1 cellular context compared by ENCODE assay signal in the genomic region with DNA sequence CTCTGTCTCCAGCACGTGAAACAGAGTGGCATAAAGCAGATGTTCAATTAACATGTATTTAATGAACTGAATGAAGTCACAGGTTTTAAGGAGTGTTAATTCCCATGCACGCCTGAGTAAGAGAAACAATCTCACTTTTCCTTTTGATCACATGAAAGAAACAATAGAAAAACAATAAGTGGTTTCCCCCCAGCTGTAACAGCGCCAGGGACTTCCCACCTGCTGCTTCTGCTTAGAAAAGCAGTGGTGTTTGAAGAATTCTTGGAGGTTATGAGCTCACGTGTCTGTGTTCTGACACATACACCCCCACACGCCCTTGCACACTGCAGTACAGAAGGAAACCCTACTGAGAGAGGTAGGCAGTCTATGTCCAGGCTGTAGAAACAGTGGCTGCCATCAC.
A peak's percentile ranks its signal among the peaks of the same experiment; 100 is the strongest.
TF ChIP-seq lines count a peak whose summit lies in the region.

No MANE protein-coding gene starts in this region.

TF ChIP-seq in GM12878, 131 proteins besides CTCF, POLR2A, EP300 and RAD21 (continued from another document):
- TF ChIP-seq CREB1 (IDR thresholded peaks at IDR 0.05; ENCODE audit: low read depth) (no peak), BCL11A (IDR thresholded peaks at IDR 0.05; ENCODE audit: low read depth, low read length) (no peak), SIX5 (IDR thresholded peaks at IDR 0.05; ENCODE audit: low read depth, low read length, severe bottlenecking) (no peak), RAD51 (IDR thresholded peaks at IDR 0.05) (peak; percentile 61), RELA (IDR thresholded peaks at IDR 0.05; ENCODE audit: borderline replicate concordance, partially characterized antibody) (peak; percentile 43), ASH2L (IDR thresholded peaks at IDR 0.05; ENCODE audit: borderline replicate concordance, low read depth) (no peak), SPI1 (IDR thresholded peaks at IDR 0.05; ENCODE audit: borderline replicate concordance, insufficient read depth, low read depth, low read length) (peak; percentile 18; the same call in 1 of the 2 replicates)
- TF ChIP-seq, protein P1, sequence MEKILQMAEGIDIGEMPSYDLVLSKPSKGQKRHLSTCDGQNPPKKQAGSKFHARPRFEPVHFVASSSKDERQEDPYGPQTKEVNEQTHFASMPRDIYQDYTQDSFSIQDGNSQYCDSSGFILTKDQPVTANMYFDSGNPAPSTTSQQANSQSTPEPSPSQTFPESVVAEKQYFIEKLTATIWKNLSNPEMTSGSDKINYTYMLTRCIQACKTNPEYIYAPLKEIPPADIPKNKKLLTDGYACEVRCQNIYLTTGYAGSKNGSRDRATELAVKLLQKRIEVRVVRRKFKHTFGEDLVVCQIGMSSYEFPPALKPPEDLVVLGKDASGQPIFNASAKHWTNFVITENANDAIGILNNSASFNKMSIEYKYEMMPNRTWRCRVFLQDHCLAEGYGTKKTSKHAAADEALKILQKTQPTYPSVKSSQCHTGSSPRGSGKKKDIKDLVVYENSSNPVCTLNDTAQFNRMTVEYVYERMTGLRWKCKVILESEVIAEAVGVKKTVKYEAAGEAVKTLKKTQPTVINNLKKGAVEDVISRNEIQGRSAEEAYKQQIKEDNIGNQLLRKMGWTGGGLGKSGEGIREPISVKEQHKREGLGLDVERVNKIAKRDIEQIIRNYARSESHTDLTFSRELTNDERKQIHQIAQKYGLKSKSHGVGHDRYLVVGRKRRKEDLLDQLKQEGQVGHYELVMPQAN (conservative IDR thresholded peaks at IDR 0.05) = no peak
- TF ChIP-seq, protein P2, sequence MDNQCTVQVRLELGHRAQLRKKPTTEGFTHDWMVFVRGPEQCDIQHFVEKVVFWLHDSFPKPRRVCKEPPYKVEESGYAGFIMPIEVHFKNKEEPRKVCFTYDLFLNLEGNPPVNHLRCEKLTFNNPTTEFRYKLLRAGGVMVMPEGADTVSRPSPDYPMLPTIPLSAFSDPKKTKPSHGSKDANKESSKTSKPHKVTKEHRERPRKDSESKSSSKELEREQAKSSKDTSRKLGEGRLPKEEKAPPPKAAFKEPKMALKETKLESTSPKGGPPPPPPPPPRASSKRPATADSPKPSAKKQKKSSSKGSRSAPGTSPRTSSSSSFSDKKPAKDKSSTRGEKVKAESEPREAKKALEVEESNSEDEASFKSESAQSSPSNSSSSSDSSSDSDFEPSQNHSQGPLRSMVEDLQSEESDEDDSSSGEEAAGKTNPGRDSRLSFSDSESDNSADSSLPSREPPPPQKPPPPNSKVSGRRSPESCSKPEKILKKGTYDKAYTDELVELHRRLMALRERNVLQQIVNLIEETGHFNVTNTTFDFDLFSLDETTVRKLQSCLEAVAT (IDR thresholded peaks at IDR 0.05) = 0 out of 2 replicates have a peak, but pooled peaks have one; percentile 26
- TF ChIP-seq, protein P3, sequence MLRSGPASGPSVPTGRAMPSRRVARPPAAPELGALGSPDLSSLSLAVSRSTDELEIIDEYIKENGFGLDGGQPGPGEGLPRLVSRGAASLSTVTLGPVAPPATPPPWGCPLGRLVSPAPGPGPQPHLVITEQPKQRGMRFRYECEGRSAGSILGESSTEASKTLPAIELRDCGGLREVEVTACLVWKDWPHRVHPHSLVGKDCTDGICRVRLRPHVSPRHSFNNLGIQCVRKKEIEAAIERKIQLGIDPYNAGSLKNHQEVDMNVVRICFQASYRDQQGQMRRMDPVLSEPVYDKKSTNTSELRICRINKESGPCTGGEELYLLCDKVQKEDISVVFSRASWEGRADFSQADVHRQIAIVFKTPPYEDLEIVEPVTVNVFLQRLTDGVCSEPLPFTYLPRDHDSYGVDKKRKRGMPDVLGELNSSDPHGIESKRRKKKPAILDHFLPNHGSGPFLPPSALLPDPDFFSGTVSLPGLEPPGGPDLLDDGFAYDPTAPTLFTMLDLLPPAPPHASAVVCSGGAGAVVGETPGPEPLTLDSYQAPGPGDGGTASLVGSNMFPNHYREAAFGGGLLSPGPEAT (IDR thresholded peaks at IDR 0.05; ENCODE audit: low read depth) = peak; percentile 97
